ENCODE assay signal across 1 cellular context in the genomic region with DNA sequence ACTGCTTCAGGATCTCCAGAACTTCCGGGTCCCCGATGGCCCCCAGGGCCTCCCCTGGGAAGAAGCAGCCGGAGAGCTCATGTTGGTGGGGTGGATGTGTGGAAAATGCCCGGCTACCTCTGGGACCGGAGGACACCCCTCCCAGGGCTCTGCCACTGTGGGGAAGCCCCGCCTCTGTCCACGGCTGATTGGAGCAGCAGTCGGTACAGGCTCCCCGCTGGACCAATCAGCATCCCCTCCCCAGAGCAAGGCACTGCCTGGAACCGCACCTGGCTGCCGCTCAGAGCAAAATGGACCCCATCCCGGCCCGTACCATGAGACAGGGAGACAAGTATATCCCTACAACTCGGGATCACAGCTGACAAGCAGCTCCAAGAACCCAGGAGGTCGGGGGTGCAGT.
TF ChIP-seq lines count a peak whose summit lies in the region.

No MANE protein-coding gene starts in this region.

TF ChIP-seq in GM12878, 131 proteins besides CTCF, POLR2A, EP300 and RAD21:
- TF ChIP-seq ZNF207 (IDR thresholded peaks at IDR 0.05; ENCODE audit: borderline replicate concordance) = no peak
- TF ChIP-seq, protein P1, sequence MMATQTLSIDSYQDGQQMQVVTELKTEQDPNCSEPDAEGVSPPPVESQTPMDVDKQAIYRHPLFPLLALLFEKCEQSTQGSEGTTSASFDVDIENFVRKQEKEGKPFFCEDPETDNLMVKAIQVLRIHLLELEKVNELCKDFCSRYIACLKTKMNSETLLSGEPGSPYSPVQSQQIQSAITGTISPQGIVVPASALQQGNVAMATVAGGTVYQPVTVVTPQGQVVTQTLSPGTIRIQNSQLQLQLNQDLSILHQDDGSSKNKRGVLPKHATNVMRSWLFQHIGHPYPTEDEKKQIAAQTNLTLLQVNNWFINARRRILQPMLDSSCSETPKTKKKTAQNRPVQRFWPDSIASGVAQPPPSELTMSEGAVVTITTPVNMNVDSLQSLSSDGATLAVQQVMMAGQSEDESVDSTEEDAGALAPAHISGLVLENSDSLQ (IDR thresholded peaks at IDR 0.05) = peak; percentile 93
- no peak for TF ChIP-seq ESRRA (IDR thresholded peaks at IDR 0.05; ENCODE audit: low read length)
- no peak for TF ChIP-seq ZNF384 (IDR thresholded peaks at IDR 0.05; ENCODE audit: borderline replicate concordance, low read depth, low read length)
- TF ChIP-seq, protein P2, sequence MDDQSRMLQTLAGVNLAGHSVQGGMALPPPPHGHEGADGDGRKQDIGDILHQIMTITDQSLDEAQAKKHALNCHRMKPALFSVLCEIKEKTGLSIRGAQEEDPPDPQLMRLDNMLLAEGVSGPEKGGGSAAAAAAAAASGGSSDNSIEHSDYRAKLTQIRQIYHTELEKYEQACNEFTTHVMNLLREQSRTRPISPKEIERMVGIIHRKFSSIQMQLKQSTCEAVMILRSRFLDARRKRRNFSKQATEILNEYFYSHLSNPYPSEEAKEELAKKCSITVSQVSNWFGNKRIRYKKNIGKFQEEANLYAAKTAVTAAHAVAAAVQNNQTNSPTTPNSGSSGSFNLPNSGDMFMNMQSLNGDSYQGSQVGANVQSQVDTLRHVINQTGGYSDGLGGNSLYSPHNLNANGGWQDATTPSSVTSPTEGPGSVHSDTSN (IDR thresholded peaks at IDR 0.05; ENCODE audit: insufficient replicate concordance, low read depth, low read length) = peak; percentile 87
- TF ChIP-seq SP1 (IDR thresholded peaks at IDR 0.05; ENCODE audit: low read depth, low read length) = peak; percentile 75
- TF ChIP-seq CBX3 (IDR thresholded peaks at IDR 0.05; ENCODE audit: borderline replicate concordance, low read depth) = no peak
- no peak for TF ChIP-seq SUZ12 (IDR thresholded peaks at IDR 0.05; ENCODE audit: unreplicated experiment)
